In genomic region chr7:55593515-55594318, GRCh38 we compare ENCODE assay signal across 8 cellular contexts. TPM values are rescaled to one million over a fixed set of nuclear protein-coding genes. Genes with fewer than 3 reads are reported as not detected.
DNase-seq lines count a peak whose midpoint lies in the region; FAIRE-seq and TF ChIP-seq lines count a peak whose summit lies in the region.

No MANE protein-coding gene starts in this region.

- H3K4me3 ChIP-seq in AG04450 (ENCODE audit: low read depth, low read length), result no peak overlapping the region
- H3K4me3 ChIP-seq in SJCRH30, result no peak overlapping the region
- no peak overlapping the region for H3K4me3 ChIP-seq in left ventricle myocardium inferior
- H3K4me3 ChIP-seq in spleen, result no peak overlapping the region

- H3K36me3 ChIP-seq in SJCRH30 (no peaks in the 10 kb centered on the region), left ventricle myocardium inferior (no peaks in the 10 kb centered on the region), spleen (no peaks in the 10 kb centered on the region)

- CTCF ChIA-PET in AG04450 (lab: Charles Lee), result interaction anchor here (0.6 to 1.2 kb wide), 6 partner anchors 19 to 481 kb away, joined by 3 to 6 read pairs (median 3); no protein-coding TSS in a partner anchor

- H3K4me1 ChIP-seq in SJCRH30 (no peaks in the 10 kb centered on the region), left ventricle myocardium inferior (peaks cover 13% of the 10 kb centered on the region), spleen (peaks cover 0 to 22% (median 11%) of the 10 kb centered on the region in 6 donors)

- H3K27ac ChIP-seq in AG04450 (ENCODE audit: low read depth, low read length), result no peak overlapping the region
- no peak overlapping the region for H3K27ac ChIP-seq in SJCRH30
- H3K27ac ChIP-seq in left ventricle myocardium inferior (replicated peaks), result peak overlapping the region; percentile 33
- H3K27ac ChIP-seq in spleen, result no peak overlapping the region

- TF ChIP-seq CTCF in AG04450 (IDR thresholded peaks at IDR 0.05; ENCODE audit: low read depth, low read length) (peak; percentile 70), left ventricle myocardium inferior (IDR thresholded peaks at IDR 0.05; ENCODE audit: borderline replicate concordance) (peak; percentile 71), spleen (IDR thresholded peaks at IDR 0.05 in 8 of 11, conservative IDR thresholded peaks at IDR 0.05 in 3 of 11) (peak; percentile 48 to 88 (median 72))

- POLR2A ChIA-PET in AG04450 (lab: Yijun Ruan, JAX), result no interaction called here

- 49 to 67% (median 60%) methylated on average over 9 to 14 of the region's 14 CpGs for WGBS in spleen, 5 donors

- intact Hi-C loops in left ventricle myocardium inferior (cut with micrococcal nuclease), result loop anchor here (10.0 kb wide), 1 partner anchor 159 kb away; no protein-coding TSS in a partner anchor
- intact Hi-C loops in spleen (cut with DNase I; ENCODE audit: low total_unique reads), result loop anchor here (5.0 to 10.0 kb wide), 2 partner anchors 161 to 309 kb away; no protein-coding TSS in a partner anchor

- FAIRE-seq in GM18507 (lab: Jason Lieb, UNC), result peak; percentile 44

- DNase-seq in AG04450 (ENCODE audit: low read depth, low spot score) (no peak), GM18507 (ENCODE audit: extremely low spot score, insufficient read length, low read depth) (no peak), HUDEP-2 (lab: John Stamatoyannopoulos, UW; ENCODE audit: unreplicated experiment in 76 of 76) (peak in 53 of 76 experiments; percentile 3 to 78 (median 36)), SJCRH30 (peak; percentile 67 to 87), left ventricle myocardium inferior (peak; percentile 57), spleen (peak; percentile 91), epidermal melanocyte (ENCODE audit: insufficient read length, low spot score) (no peak)
- peak; percentile 44 to 64 (median 58) for DNase-seq in activated naive CD4-positive, alpha-beta T cell (lab: John Stamatoyannopoulos, UW)

- H3K27me3 ChIP-seq in AG04450 (ENCODE audit: control insufficient read depth, insufficient read depth, low read length) (peaks cover 11% of the 10 kb centered on the region), SJCRH30 (no peaks in the 10 kb centered on the region; the same call in 1 of the 2 replicates), left ventricle myocardium inferior (ENCODE audit: low read depth) (peaks cover 4% of the 10 kb centered on the region), spleen (replicated peaks in 1 of 7) (no peaks in the 10 kb centered on the region)

- peaks cover 4% of the 10 kb centered on the region; the same call in 1 of the 2 replicates for H3K9me3 ChIP-seq in AG04450 (ENCODE audit: control insufficient read depth, insufficient read depth, low read length)
- no peaks in the 10 kb centered on the region for H3K9me3 ChIP-seq in SJCRH30 (replicated peaks)
- no peaks in the 10 kb centered on the region for H3K9me3 ChIP-seq in left ventricle myocardium inferior (replicated peaks)
- no peaks in the 10 kb centered on the region for H3K9me3 ChIP-seq in spleen

- TF ChIP-seq POLR2A in spleen (IDR thresholded peaks at IDR 0.05), result no peak

RNA-seq across cellular contexts. Expression of gene VOPP1, which starts 21.4 kb away (rescaled TPM):
- polyA plus RNA-seq in AG04450 (2011; rRNA removed) (85.9 and 88.4 TPM in 2 replicates), spleen (100 to 1,000 TPM in 1 of 3 donors, 10 to 100 TPM in 2; 60.3 to 101 (median 65.3) TPM)
- polyA minus RNA-seq in AG04450 (2011; rRNA and poly(A)+ RNA removed), result 107 and 127 TPM in 2 replicates
- total RNA-seq in SJCRH30 (2014; rRNA removed; shearing (Covaris generic)), result 89.8 and 92.6 TPM in 2 replicates
- total RNA-seq in left ventricle myocardium inferior (23.7 TPM), spleen (100 to 1,000 TPM; 130 to 168 (median 148) TPM)

Comparison
In these comparisons a context has a peak if more than half of its experiments do, and no peak if none do; other contexts are left out.
1. DNase-seq: peak in HUDEP-2 (53 of 76), SJCRH30 (2 of 2), activated naive CD4-positive, alpha-beta T cell (4 of 4), left ventricle myocardium inferior (single experiment) and spleen (single experiment); none in AG04450 (single experiment), GM18507 (single experiment) and epidermal melanocyte (single experiment).
2. Peak in every context shown above with its lines, with median percentiles within 50 percentile points of each other: CTCF ChIP-seq.